Comparison of ENCODE assay signal across 4 cellular contexts in the genomic region with DNA sequence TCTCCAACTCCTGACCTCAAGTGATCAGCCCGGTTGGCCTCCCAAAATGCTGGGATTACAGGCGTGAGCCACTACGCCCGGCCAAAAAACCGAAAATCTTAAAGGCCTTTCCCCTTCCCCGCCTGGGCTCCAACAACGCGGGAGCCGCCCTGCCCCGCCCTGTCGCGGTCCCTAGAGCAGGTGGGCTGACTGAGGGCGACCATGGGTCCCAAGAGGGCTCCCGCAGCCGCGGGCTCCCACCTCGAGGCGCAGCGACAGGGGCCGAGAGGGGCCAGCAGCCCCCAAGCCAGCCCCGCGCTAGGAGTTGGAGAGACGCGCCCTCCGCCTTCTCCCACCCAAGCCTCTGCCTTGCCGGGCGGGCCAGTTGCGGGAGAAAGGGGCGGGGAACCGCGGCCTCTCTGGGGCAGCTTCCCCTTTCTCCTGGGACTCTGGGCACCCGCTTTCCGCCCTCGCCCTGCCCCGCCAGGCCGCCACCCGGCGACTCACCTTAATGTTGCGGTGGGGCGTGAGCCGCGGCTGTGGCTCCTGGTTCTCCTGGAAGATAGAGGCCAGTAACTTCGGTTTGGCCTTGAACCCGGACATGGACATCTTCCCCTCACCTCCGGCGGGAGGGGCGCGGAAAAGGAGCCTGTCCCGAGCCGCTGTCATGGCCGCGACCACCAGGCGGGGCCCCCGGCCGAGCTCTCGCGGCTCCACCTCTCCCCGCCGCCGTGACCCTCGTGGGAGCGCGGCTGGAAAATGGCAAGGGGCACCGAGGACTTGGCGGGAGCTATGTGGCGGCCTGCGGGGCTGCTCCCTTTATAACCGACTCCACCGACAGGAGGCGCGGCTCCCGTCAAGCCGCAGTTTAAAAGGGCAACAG. TPM values are rescaled to one million over a fixed set of nuclear protein-coding genes. Genes with fewer than 3 reads are reported as not detected.
"Had no signal": no experiment of that assay in that cellular context is flagged by ENCODE, and none has a peak within 500 bp of the region (broad histone marks: within the 10 kb centered on the region; RNA-seq: fewer than 3 reads in every experiment).

No MANE protein-coding gene starts in this region.

RNA-seq across cellular contexts. Expression of gene GOLGA8O, which starts 21.1 kb away (rescaled TPM):
- total RNA-seq: cerebellum, right atrium auricular region, SJCRH30 had no signal

RNA-seq across cellular contexts. Expression of gene GOLGA8K, which starts 31.2 kb away (rescaled TPM):
- total RNA-seq: right atrium auricular region had no signal
- polyA plus RNA-seq: immature natural killer cell had no signal
